27 cellular contexts compared by ENCODE assay signal in genomic region chr13:111242585-111242984, GRCh38.
"Had no signal": no experiment of that assay in that cellular context is flagged by ENCODE, and none has a peak within 500 bp of the region (broad histone marks: within the 10 kb centered on the region; RNA-seq: fewer than 3 reads in every experiment).

No MANE protein-coding gene starts in this region.

- H3K4me1 ChIP-seq: SJCRH30 had no signal

- H3K27me3 ChIP-seq: SJCRH30 had no signal

- H3K9me3 Mint-ChIP-seq: activated CD8-positive, alpha-beta T cell treated with anti-CD3 and anti-CD28 coated beads for 36 hours; activated naive CD4-positive, alpha-beta T cell treated with anti-CD3 and anti-CD28 coated beads, Interleukin-2, amount 10 ng/mL, durations not matched to agents 7 days and 5 days; activated naive CD8-positive, alpha-beta T cell treated with anti-CD3 and anti-CD28 coated beads for 36 hours; activated T-cell treated with anti-CD3 and anti-CD28 coated beads, Interleukin-2, amount 50 U/mL, for 72 hours; activated T-helper 2 cell treated with anti-CD3 and anti-CD28 coated beads, Interferon-gamma antibody, Interleukin-2, Interleukin-4, amounts not matched to agents 10 μg/mL and 5 μg/mL and 100 μg/mL, durations not matched to agents 14 hours and 24 hours and 36 hours had no signal

- ATAC-seq: activated CD8-positive, alpha-beta T cell treated with anti-CD3 and anti-CD28 coated beads for 36 hours; activated T-cell treated with anti-CD3 and anti-CD28 coated beads, Interleukin-2, amount 50 U/mL, for 72 hours; Panc1 had no signal

- H3K4me1 Mint-ChIP-seq: activated naive CD4-positive, alpha-beta T cell treated with anti-CD3 and anti-CD28 coated beads, Interleukin-2, amount 10 ng/mL, durations not matched to agents 7 days and 5 days had no signal

- H3K9me3 ChIP-seq: SJCRH30, SK-N-SH had no signal

- H3K27me3 Mint-ChIP-seq: activated CD8-positive, alpha-beta T cell treated with anti-CD3 and anti-CD28 coated beads for 36 hours; activated naive CD4-positive, alpha-beta T cell treated with anti-CD3 and anti-CD28 coated beads, Interleukin-2, amount 10 ng/mL, durations not matched to agents 7 days and 5 days; activated naive CD8-positive, alpha-beta T cell treated with anti-CD3 and anti-CD28 coated beads for 36 hours had no signal

- H3K4me3 ChIP-seq: SJCRH30 had no signal

- H3K4me2 ChIP-seq: SK-N-SH had no signal

- DNase-seq: activated CD4-positive, alpha-beta T cell treated with anti-CD3 and anti-CD28 coated beads for 4 hours; activated CD8-positive, alpha-beta memory T cell treated with anti-CD3 and anti-CD28 coated beads, Interleukin-2, amount 50 U/mL, for 4 hours; activated CD8-positive, alpha-beta T cell treated with anti-CD3 and anti-CD28 coated beads for 36 hours; activated gamma-delta T cell treated with Interleukin-2 at 50 U/mL for 16 hours; activated naive CD4-positive, alpha-beta T cell treated with anti-CD3 and anti-CD28 coated beads, Interleukin-2, amount 10 ng/mL, durations not matched to agents 7 days and 5 days; activated naive CD8-positive, alpha-beta T cell treated with anti-CD3 and anti-CD28 coated beads for 36 hours; activated T-cell treated with anti-CD3 and anti-CD28 coated beads, Interleukin-2, amount 50 U/mL, for 72 hours; IMR-90; Kasumi-1; KBM-7; NCI-H1105 treated with DMSO at 0.1 percent for 48 hours; NCI-H1436 treated with DMSO at 0.1 percent for 48 hours; NCI-H187; NCI-H2081; NCI-H2171 treated with DMSO at 0.1 percent for 48 hours; NCI-H226; NCI-H510A; NCI-H526 treated with DMSO at 0.1 percent for 48 hours; NCI-H82; Right ventricle myocardium superior; SJCRH30; SK-N-SH; T-helper 1 cell; WERI-Rb-1 had no signal

- H3K9me2 ChIP-seq: SK-N-SH had no signal

- H3K27ac Mint-ChIP-seq: activated CD8-positive, alpha-beta T cell treated with anti-CD3 and anti-CD28 coated beads for 36 hours; activated naive CD8-positive, alpha-beta T cell treated with anti-CD3 and anti-CD28 coated beads for 36 hours; activated T-cell treated with anti-CD3 and anti-CD28 coated beads, Interleukin-2, amount 50 U/mL, for 72 hours; activated T-helper 2 cell treated with anti-CD3 and anti-CD28 coated beads, Interferon-gamma antibody, Interleukin-2, Interleukin-4, amounts not matched to agents 10 μg/mL and 5 μg/mL and 100 μg/mL, durations not matched to agents 14 hours and 24 hours and 36 hours had no signal

- H3K9ac ChIP-seq: SK-N-SH had no signal

- H3K4me3 Mint-ChIP-seq: activated CD8-positive, alpha-beta T cell treated with anti-CD3 and anti-CD28 coated beads for 36 hours; activated naive CD4-positive, alpha-beta T cell treated with anti-CD3 and anti-CD28 coated beads, Interleukin-2, amount 10 ng/mL, durations not matched to agents 7 days and 5 days; activated naive CD8-positive, alpha-beta T cell treated with anti-CD3 and anti-CD28 coated beads for 36 hours; activated T-cell treated with anti-CD3 and anti-CD28 coated beads, Interleukin-2, amount 50 U/mL, for 72 hours had no signal

- H3K27ac ChIP-seq: RWPE1, SJCRH30, WERI-Rb-1 had no signal
